In genomic region chr17:17417718-17418151, GRCh38 we compare ENCODE assay signal across 1 cellular context.
TF ChIP-seq lines count a peak whose summit lies in the region.

No MANE protein-coding gene starts in this region.

TF ChIP-seq in HepG2, 621 proteins besides CTCF, POLR2A, EP300 and RAD21 (continued from another document and continues in another):
- TF ChIP-seq SP4 (CRISPR knock-in tag; IDR thresholded peaks at IDR 0.05) (no peak), ZFX (CRISPR knock-in tag; IDR thresholded peaks at IDR 0.05; ENCODE audit: low read depth) (no peak), ZNF777 (CRISPR knock-in tag; IDR thresholded peaks at IDR 0.05) (no peak), ZNF546 (CRISPR knock-in tag; conservative IDR thresholded peaks at IDR 0.05) (no peak), ZNF609 (CRISPR knock-in tag; IDR thresholded peaks at IDR 0.05; ENCODE audit: borderline replicate concordance) (no peak), NFKBIZ (CRISPR knock-in tag; IDR thresholded peaks at IDR 0.05) (0 out of 2 replicates have a peak, but pooled peaks have one; percentile 39), MIXL1 (CRISPR knock-in tag; IDR thresholded peaks at IDR 0.05) (no peak), BCL6 (CRISPR knock-in tag; IDR thresholded peaks at IDR 0.05) (0 out of 2 replicates have a peak, but pooled peaks have one; percentile 9), CBFB (CRISPR knock-in tag; IDR thresholded peaks at IDR 0.05) (no peak), HDAC2 (CRISPR knock-in tag; IDR thresholded peaks at IDR 0.05) (peak; percentile 55; the same call in 1 of the 2 replicates), GABPA (IDR thresholded peaks at IDR 0.05; ENCODE audit: low read depth, low read length) (no peak), GABPA (CRISPR knock-in tag; IDR thresholded peaks at IDR 0.05; ENCODE audit: low read depth) (no peak), MXD1 (CRISPR knock-in tag; IDR thresholded peaks at IDR 0.05) (no peak), ZFY (CRISPR knock-in tag; IDR thresholded peaks at IDR 0.05) (peak; percentile 10), HNF4G (IDR thresholded peaks at IDR 0.05; ENCODE audit: borderline replicate concordance, low read depth, low read length) (no peak; the same call in 1 of the 2 replicates), HNF4G (CRISPR knock-in tag; IDR thresholded peaks at IDR 0.05; ENCODE audit: borderline replicate concordance, low read depth) (no peak), MLX (CRISPR knock-in tag; IDR thresholded peaks at IDR 0.05) (no peak), ASH2L (IDR thresholded peaks at IDR 0.05; ENCODE audit: insufficient read length, low read depth, low read length) (peak; percentile 37), ZNF296 (CRISPR knock-in tag; conservative IDR thresholded peaks at IDR 0.05) (no peak), SMAD9 (CRISPR knock-in tag; IDR thresholded peaks at IDR 0.05) (no peak), ZNF337 (CRISPR knock-in tag; IDR thresholded peaks at IDR 0.05; ENCODE audit: borderline replicate concordance, low read depth) (no peak), ZNF414 (CRISPR knock-in tag; IDR thresholded peaks at IDR 0.05) (no peak), HHEX (CRISPR knock-in tag; IDR thresholded peaks at IDR 0.05) (no peak), U2AF2 (IDR thresholded peaks at IDR 0.05; ENCODE audit: low read depth, low read length) (no peak), ZNF792 (CRISPR knock-in tag; IDR thresholded peaks at IDR 0.05) (0 out of 2 replicates have a peak, but pooled peaks have one; percentile 13), ZNF672 (CRISPR knock-in tag; IDR thresholded peaks at IDR 0.05) (no peak), CHCHD3 (CRISPR knock-in tag; IDR thresholded peaks at IDR 0.05) (no peak), ZNF263 (CRISPR knock-in tag; IDR thresholded peaks at IDR 0.05) (peak; percentile 54), RFXAP (CRISPR knock-in tag; IDR thresholded peaks at IDR 0.05; ENCODE audit: borderline replicate concordance) (no peak), EHMT2 (IDR thresholded peaks at IDR 0.05; ENCODE audit: borderline replicate concordance, low read depth, low read length) (0 out of 2 replicates have a peak, but pooled peaks have one; percentile 3), ZNF343 (CRISPR knock-in tag; IDR thresholded peaks at IDR 0.05) (no peak), TOPORS (CRISPR knock-in tag; IDR thresholded peaks at IDR 0.05) (no peak), KDM5A (IDR thresholded peaks at IDR 0.05; ENCODE audit: borderline replicate concordance, low read length) (no peak), NCOA2 (CRISPR knock-in tag; IDR thresholded peaks at IDR 0.05) (peak; percentile 49; the same call in 1 of the 2 replicates), ZFP1 (CRISPR knock-in tag; IDR thresholded peaks at IDR 0.05) (no peak), HES4 (CRISPR knock-in tag; IDR thresholded peaks at IDR 0.05; ENCODE audit: borderline replicate concordance) (no peak), HOXA3 (CRISPR knock-in tag; IDR thresholded peaks at IDR 0.05) (peak; percentile 52; the same call in 1 of the 2 replicates), ZBTB3 (CRISPR knock-in tag; IDR thresholded peaks at IDR 0.05; ENCODE audit: borderline replicate concordance, low read depth) (no peak), TEAD2 (CRISPR knock-in tag; IDR thresholded peaks at IDR 0.05) (no peak), ZNF619 (CRISPR knock-in tag; IDR thresholded peaks at IDR 0.05) (no peak), FOXA3 (CRISPR knock-in tag; IDR thresholded peaks at IDR 0.05) (peak; percentile 47; the same call in 1 of the 2 replicates), ZUFSP (CRISPR knock-in tag; IDR thresholded peaks at IDR 0.05; ENCODE audit: borderline replicate concordance) (no peak), ATF4 (CRISPR knock-in tag; IDR thresholded peaks at IDR 0.05) (peak in 1 of 2 experiments; percentile 30; a peak in 1 of 4 replicates)
- TF ChIP-seq, protein P1, sequence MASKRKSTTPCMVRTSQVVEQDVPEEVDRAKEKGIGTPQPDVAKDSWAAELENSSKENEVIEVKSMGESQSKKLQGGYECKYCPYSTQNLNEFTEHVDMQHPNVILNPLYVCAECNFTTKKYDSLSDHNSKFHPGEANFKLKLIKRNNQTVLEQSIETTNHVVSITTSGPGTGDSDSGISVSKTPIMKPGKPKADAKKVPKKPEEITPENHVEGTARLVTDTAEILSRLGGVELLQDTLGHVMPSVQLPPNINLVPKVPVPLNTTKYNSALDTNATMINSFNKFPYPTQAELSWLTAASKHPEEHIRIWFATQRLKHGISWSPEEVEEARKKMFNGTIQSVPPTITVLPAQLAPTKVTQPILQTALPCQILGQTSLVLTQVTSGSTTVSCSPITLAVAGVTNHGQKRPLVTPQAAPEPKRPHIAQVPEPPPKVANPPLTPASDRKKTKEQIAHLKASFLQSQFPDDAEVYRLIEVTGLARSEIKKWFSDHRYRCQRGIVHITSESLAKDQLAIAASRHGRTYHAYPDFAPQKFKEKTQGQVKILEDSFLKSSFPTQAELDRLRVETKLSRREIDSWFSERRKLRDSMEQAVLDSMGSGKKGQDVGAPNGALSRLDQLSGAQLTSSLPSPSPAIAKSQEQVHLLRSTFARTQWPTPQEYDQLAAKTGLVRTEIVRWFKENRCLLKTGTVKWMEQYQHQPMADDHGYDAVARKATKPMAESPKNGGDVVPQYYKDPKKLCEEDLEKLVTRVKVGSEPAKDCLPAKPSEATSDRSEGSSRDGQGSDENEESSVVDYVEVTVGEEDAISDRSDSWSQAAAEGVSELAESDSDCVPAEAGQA (IDR thresholded peaks at IDR 0.05; ENCODE audit: low read depth) = no peak
- TF ChIP-seq, protein P1 (CRISPR knock-in tag; IDR thresholded peaks at IDR 0.05; ENCODE audit: borderline replicate concordance) = no peak
- TF ChIP-seq, protein P2, sequence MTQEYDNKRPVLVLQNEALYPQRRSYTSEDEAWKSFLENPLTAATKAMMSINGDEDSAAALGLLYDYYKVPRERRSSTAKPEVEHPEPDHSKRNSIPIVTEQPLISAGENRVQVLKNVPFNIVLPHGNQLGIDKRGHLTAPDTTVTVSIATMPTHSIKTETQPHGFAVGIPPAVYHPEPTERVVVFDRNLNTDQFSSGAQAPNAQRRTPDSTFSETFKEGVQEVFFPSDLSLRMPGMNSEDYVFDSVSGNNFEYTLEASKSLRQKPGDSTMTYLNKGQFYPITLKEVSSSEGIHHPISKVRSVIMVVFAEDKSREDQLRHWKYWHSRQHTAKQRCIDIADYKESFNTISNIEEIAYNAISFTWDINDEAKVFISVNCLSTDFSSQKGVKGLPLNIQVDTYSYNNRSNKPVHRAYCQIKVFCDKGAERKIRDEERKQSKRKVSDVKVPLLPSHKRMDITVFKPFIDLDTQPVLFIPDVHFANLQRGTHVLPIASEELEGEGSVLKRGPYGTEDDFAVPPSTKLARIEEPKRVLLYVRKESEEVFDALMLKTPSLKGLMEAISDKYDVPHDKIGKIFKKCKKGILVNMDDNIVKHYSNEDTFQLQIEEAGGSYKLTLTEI (CRISPR knock-in tag; conservative IDR thresholded peaks at IDR 0.05) = no peak
- TF ChIP-seq, protein P3, sequence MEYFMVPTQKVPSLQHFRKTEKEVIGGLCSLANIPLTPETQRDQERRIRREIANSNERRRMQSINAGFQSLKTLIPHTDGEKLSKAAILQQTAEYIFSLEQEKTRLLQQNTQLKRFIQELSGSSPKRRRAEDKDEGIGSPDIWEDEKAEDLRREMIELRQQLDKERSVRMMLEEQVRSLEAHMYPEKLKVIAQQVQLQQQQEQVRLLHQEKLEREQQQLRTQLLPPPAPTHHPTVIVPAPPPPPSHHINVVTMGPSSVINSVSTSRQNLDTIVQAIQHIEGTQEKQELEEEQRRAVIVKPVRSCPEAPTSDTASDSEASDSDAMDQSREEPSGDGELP (IDR thresholded peaks at IDR 0.05; ENCODE audit: borderline replicate concordance, low read depth) = peak; percentile 88
